ENCODE assay signal across 1 cellular context in genomic region chr11:65890324-65891179, GRCh38.
TF ChIP-seq lines count a peak whose summit lies in the region.

Gene CCDC85B, plus strand, starts transcription at chr11:65890673. Its CDS starts 111 bp downstream, at chr11:65890784.

TF ChIP-seq in HepG2, 621 proteins besides CTCF, POLR2A, EP300 and RAD21 (continued from another document and continues in another):
- TF ChIP-seq, protein P1, sequence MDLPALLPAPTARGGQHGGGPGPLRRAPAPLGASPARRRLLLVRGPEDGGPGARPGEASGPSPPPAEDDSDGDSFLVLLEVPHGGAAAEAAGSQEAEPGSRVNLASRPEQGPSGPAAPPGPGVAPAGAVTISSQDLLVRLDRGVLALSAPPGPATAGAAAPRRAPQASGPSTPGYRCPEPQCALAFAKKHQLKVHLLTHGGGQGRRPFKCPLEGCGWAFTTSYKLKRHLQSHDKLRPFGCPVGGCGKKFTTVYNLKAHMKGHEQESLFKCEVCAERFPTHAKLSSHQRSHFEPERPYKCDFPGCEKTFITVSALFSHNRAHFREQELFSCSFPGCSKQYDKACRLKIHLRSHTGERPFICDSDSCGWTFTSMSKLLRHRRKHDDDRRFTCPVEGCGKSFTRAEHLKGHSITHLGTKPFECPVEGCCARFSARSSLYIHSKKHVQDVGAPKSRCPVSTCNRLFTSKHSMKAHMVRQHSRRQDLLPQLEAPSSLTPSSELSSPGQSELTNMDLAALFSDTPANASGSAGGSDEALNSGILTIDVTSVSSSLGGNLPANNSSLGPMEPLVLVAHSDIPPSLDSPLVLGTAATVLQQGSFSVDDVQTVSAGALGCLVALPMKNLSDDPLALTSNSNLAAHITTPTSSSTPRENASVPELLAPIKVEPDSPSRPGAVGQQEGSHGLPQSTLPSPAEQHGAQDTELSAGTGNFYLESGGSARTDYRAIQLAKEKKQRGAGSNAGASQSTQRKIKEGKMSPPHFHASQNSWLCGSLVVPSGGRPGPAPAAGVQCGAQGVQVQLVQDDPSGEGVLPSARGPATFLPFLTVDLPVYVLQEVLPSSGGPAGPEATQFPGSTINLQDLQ (CRISPR knock-in tag; IDR thresholded peaks at IDR 0.05): peak; percentile 87; the same call in 1 of the 2 replicates
- TF ChIP-seq HNRNPUL1 (IDR thresholded peaks at IDR 0.05; ENCODE audit: low read depth, low read length) (no peak), ZNF567 (CRISPR knock-in tag; IDR thresholded peaks at IDR 0.05; ENCODE audit: borderline replicate concordance) (no peak), ZNF367 (CRISPR knock-in tag; IDR thresholded peaks at IDR 0.05; ENCODE audit: borderline replicate concordance) (no peak; the same call in 1 of the 2 replicates), MTF2 (CRISPR knock-in tag; IDR thresholded peaks at IDR 0.05; ENCODE audit: borderline replicate concordance) (no peak), HOXA3 (CRISPR knock-in tag; IDR thresholded peaks at IDR 0.05) (peak; percentile 80), ZNF136 (CRISPR knock-in tag; IDR thresholded peaks at IDR 0.05; ENCODE audit: low read depth) (no peak; the same call in 1 of the 2 replicates), MLLT10 (CRISPR knock-in tag; IDR thresholded peaks at IDR 0.05) (no peak), DNMT1 (CRISPR knock-in tag; IDR thresholded peaks at IDR 0.05) (peak; percentile 63; the same call in 1 of the 2 replicates), ZBTB39 (CRISPR knock-in tag; IDR thresholded peaks at IDR 0.05) (no peak), ZNF460 (CRISPR knock-in tag; IDR thresholded peaks at IDR 0.05; ENCODE audit: borderline replicate concordance) (no peak), IKZF4 (CRISPR knock-in tag; IDR thresholded peaks at IDR 0.05; ENCODE audit: borderline replicate concordance, low read depth, not compliant biosample characterization) (peak; percentile 19), MTA1 (CRISPR knock-in tag; IDR thresholded peaks at IDR 0.05; ENCODE audit: borderline replicate concordance) (no peak), SKI (IDR thresholded peaks at IDR 0.05; ENCODE audit: partially characterized antibody) (peak; percentile 46), ZNF562 (CRISPR knock-in tag; IDR thresholded peaks at IDR 0.05; ENCODE audit: borderline replicate concordance) (peak; percentile 66; the same call in 1 of the 2 replicates), MED1 (CRISPR knock-in tag; IDR thresholded peaks at IDR 0.05) (peak; percentile 67; the same call in 1 of the 2 replicates), JDP2 (CRISPR knock-in tag; IDR thresholded peaks at IDR 0.05; ENCODE audit: borderline replicate concordance) (no peak; the same call in 1 of the 2 replicates), ZNF850 (CRISPR knock-in tag; conservative IDR thresholded peaks at IDR 0.05) (0 out of 2 replicates have a peak, but pooled peaks have one; percentile 19), ZNF383 (CRISPR knock-in tag; IDR thresholded peaks at IDR 0.05; ENCODE audit: borderline replicate concordance) (peak; percentile 71; the same call in 1 of the 2 replicates), FOXM1 (CRISPR knock-in tag; IDR thresholded peaks at IDR 0.05) (0 out of 2 replicates have a peak, but pooled peaks have one; percentile 65), ETV5 (CRISPR knock-in tag; IDR thresholded peaks at IDR 0.05; ENCODE audit: borderline replicate concordance) (no peak), PAF1 (CRISPR knock-in tag; IDR thresholded peaks at IDR 0.05) (no peak), ZNF772 (CRISPR knock-in tag; IDR thresholded peaks at IDR 0.05) (peak; percentile 53; the same call in 1 of the 2 replicates), PRMT3 (CRISPR knock-in tag; IDR thresholded peaks at IDR 0.05; ENCODE audit: borderline replicate concordance, low read depth) (peak; percentile 77), GPN1 (CRISPR knock-in tag; IDR thresholded peaks at IDR 0.05; ENCODE audit: borderline replicate concordance) (no peak), ATM (IDR thresholded peaks at IDR 0.05; ENCODE audit: borderline replicate concordance) (no peak), ZNF326 (CRISPR knock-in tag; IDR thresholded peaks at IDR 0.05; ENCODE audit: borderline replicate concordance) (no peak), ZNF766 (CRISPR knock-in tag; IDR thresholded peaks at IDR 0.05; ENCODE audit: borderline replicate concordance) (peak; percentile 85; the same call in 1 of the 2 replicates), ZNF451 (CRISPR knock-in tag; IDR thresholded peaks at IDR 0.05) (peak; percentile 76), ZNF431 (CRISPR knock-in tag; IDR thresholded peaks at IDR 0.05; ENCODE audit: borderline replicate concordance, low read depth) (peak; percentile 90; the same call in 1 of the 2 replicates), CEBPB (IDR thresholded peaks at IDR 0.05; ENCODE audit: borderline replicate concordance, low read depth, low read length) (no peak), ZNF138 (CRISPR knock-in tag; IDR thresholded peaks at IDR 0.05; ENCODE audit: low read depth) (peak; percentile 80; the same call in 1 of the 2 replicates), ETV6 (CRISPR knock-in tag; conservative IDR thresholded peaks at IDR 0.05) (0 out of 2 replicates have a peak, but pooled peaks have one; percentile 24), SAFB2 (CRISPR knock-in tag; IDR thresholded peaks at IDR 0.05; ENCODE audit: borderline replicate concordance, low read depth) (peak; percentile 61), ZNF547 (CRISPR knock-in tag; IDR thresholded peaks at IDR 0.05) (peak; percentile 85), SATB2 (CRISPR knock-in tag; IDR thresholded peaks at IDR 0.05) (peak; percentile 88; the same call in 1 of the 2 replicates), MIER3 (CRISPR knock-in tag; IDR thresholded peaks at IDR 0.05; ENCODE audit: borderline replicate concordance) (no peak), FOXP1 (IDR thresholded peaks at IDR 0.05) (no peak), FOXP1 (CRISPR knock-in tag; IDR thresholded peaks at IDR 0.05) (no peak), NFIB (CRISPR knock-in tag; IDR thresholded peaks at IDR 0.05; ENCODE audit: borderline replicate concordance) (no peak), ZBTB10 (CRISPR knock-in tag; IDR thresholded peaks at IDR 0.05; ENCODE audit: borderline replicate concordance) (no peak), ZSCAN30 (CRISPR knock-in tag; IDR thresholded peaks at IDR 0.05) (no peak), UBTF (CRISPR knock-in tag; IDR thresholded peaks at IDR 0.05) (peak; percentile 82), ZNF777 (CRISPR knock-in tag; IDR thresholded peaks at IDR 0.05) (peak; percentile 87), AKAP8 (CRISPR knock-in tag; IDR thresholded peaks at IDR 0.05) (no peak; the same call in 1 of the 2 replicates), KDM2A (CRISPR knock-in tag; IDR thresholded peaks at IDR 0.05; ENCODE audit: borderline replicate concordance, low read depth) (no peak; the same call in 1 of the 2 replicates), CENPT (CRISPR knock-in tag; IDR thresholded peaks at IDR 0.05; ENCODE audit: low read depth) (no peak; the same call in 1 of the 2 replicates)
- TF ChIP-seq, protein P2, sequence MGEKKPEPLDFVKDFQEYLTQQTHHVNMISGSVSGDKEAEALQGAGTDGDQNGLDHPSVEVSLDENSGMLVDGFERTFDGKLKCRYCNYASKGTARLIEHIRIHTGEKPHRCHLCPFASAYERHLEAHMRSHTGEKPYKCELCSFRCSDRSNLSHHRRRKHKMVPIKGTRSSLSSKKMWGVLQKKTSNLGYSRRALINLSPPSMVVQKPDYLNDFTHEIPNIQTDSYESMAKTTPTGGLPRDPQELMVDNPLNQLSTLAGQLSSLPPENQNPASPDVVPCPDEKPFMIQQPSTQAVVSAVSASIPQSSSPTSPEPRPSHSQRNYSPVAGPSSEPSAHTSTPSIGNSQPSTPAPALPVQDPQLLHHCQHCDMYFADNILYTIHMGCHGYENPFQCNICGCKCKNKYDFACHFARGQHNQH (CRISPR knock-in tag; IDR thresholded peaks at IDR 0.05): peak; percentile 43; the same call in 1 of the 2 replicates
- TF ChIP-seq, protein P3, sequence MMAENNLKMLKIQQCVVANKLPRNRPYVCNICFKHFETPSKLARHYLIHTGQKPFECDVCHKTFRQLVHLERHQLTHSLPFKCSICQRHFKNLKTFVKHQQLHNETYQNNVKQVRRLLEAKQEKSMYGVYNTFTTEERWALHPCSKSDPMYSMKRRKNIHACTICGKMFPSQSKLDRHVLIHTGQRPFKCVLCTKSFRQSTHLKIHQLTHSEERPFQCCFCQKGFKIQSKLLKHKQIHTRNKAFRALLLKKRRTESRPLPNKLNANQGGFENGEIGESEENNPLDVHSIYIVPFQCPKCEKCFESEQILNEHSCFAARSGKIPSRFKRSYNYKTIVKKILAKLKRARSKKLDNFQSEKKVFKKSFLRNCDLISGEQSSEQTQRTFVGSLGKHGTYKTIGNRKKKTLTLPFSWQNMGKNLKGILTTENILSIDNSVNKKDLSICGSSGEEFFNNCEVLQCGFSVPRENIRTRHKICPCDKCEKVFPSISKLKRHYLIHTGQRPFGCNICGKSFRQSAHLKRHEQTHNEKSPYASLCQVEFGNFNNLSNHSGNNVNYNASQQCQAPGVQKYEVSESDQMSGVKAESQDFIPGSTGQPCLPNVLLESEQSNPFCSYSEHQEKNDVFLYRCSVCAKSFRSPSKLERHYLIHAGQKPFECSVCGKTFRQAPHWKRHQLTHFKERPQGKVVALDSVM (CRISPR knock-in tag; IDR thresholded peaks at IDR 0.05): no peak
- TF ChIP-seq, protein P4, sequence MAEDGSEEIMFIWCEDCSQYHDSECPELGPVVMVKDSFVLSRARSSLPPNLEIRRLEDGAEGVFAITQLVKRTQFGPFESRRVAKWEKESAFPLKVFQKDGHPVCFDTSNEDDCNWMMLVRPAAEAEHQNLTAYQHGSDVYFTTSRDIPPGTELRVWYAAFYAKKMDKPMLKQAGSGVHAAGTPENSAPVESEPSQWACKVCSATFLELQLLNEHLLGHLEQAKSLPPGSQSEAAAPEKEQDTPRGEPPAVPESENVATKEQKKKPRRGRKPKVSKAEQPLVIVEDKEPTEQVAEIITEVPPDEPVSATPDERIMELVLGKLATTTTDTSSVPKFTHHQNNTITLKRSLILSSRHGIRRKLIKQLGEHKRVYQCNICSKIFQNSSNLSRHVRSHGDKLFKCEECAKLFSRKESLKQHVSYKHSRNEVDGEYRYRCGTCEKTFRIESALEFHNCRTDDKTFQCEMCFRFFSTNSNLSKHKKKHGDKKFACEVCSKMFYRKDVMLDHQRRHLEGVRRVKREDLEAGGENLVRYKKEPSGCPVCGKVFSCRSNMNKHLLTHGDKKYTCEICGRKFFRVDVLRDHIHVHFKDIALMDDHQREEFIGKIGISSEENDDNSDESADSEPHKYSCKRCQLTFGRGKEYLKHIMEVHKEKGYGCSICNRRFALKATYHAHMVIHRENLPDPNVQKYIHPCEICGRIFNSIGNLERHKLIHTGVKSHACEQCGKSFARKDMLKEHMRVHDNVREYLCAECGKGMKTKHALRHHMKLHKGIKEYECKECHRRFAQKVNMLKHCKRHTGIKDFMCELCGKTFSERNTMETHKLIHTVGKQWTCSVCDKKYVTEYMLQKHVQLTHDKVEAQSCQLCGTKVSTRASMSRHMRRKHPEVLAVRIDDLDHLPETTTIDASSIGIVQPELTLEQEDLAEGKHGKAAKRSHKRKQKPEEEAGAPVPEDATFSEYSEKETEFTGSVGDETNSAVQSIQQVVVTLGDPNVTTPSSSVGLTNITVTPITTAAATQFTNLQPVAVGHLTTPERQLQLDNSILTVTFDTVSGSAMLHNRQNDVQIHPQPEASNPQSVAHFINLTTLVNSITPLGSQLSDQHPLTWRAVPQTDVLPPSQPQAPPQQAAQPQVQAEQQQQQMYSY (CRISPR knock-in tag; IDR thresholded peaks at IDR 0.05): peak; percentile 44; the same call in 1 of the 2 replicates
